ENCODE assay signal across 24 cellular contexts in genomic region chr3:53658613-53659193, GRCh38.
DNase-seq lines count a peak whose midpoint lies in the region; ATAC-seq, FAIRE-seq and TF ChIP-seq lines count a peak whose summit lies in the region.
"Had no signal": no experiment of that assay in that cellular context is flagged by ENCODE, and none has a peak within 500 bp of the region (broad histone marks: within the 10 kb centered on the region; RNA-seq: fewer than 3 reads in every experiment).

No MANE protein-coding gene starts in this region.

- no peak overlapping the region for H2BK120ac ChIP-seq in mesendoderm (ENCODE audit: low read depth, low read length)

- H3K56ac ChIP-seq in mesendoderm (ENCODE audit: low read length) = no peak overlapping the region

- no peaks in the 10 kb centered on the region for H4K20me1 ChIP-seq in astrocyte (ENCODE audit: insufficient read depth, low read length)

- H3K27me3 Mint-ChIP-seq in astrocyte (ENCODE audit: low read depth, unreplicated experiment) (peaks cover 3% of the 10 kb centered on the region), Caco-2 (ENCODE audit: insufficient read depth, unreplicated experiment) (no peaks in the 10 kb centered on the region)

- DNase-seq in LNCaP clone FGC (ENCODE audit: low read depth) (peak; percentile 25), astrocyte (ENCODE audit: low read depth) (no peak), mesendoderm (peak; percentile 4), small intestine (peak; percentile 15), HuH-7.5 (ENCODE audit: low spot score) (no peak), psoas muscle (no peak), urothelium cell line (ENCODE audit: low spot score) (no peak), Caco-2 (no peak)
- DNase-seq: Calu3; CD8-positive, alpha-beta T cell; DMS79 treated with DMSO at 0.1 percent for 48 hours; NCI-H1092; NCI-H1417 treated with DMSO at 0.1 percent for 48 hours; NCI-H187 treated with DMSO at 0.1 percent for 48 hours; NCI-H526 treated with DMSO at 0.1 percent for 48 hours; SHP77 had no signal

- TF ChIP-seq CTCF in LNCaP clone FGC (IDR thresholded peaks at IDR 0.05; ENCODE audit: control insufficient read depth, extremely low read depth, insufficient read depth) = no peak
- no peak for TF ChIP-seq CTCF in astrocyte (IDR thresholded peaks at IDR 0.05; ENCODE audit: insufficient read depth, low read depth, low read length)
- TF ChIP-seq CTCF in psoas muscle (IDR thresholded peaks at IDR 0.05) = no peak
- TF ChIP-seq CTCF in Caco-2 (IDR thresholded peaks at IDR 0.05; ENCODE audit: insufficient read depth in 1 of 2, low read depth in 1 of 2, low read length in 1 of 2, severe bottlenecking in 1 of 2, unreplicated experiment in 1 of 2) = no peak

- H3K4me2 ChIP-seq in astrocyte (ENCODE audit: low read length) (no peak overlapping the region), mesendoderm (ENCODE audit: low read length) (no peak overlapping the region)

- H3K27ac ChIP-seq in astrocyte (ENCODE audit: low read depth, low read length) (no peak overlapping the region), mesendoderm (ENCODE audit: low read depth, low read length) (no peak overlapping the region), small intestine (ENCODE audit: low read depth in 1 of 2, low read length in 1 of 2) (no peak overlapping the region), psoas muscle (no peak overlapping the region)
- H3K27ac ChIP-seq: C4-2B, RWPE1 had no signal

- BruUV-seq in Caco-2 (replicated peaks; lab: Mats Ljungman, UMichigan) = no TSS peak

- no peaks in the 10 kb centered on the region for H3K4me1 ChIP-seq in astrocyte (ENCODE audit: insufficient read depth, low read length)
- H3K4me1 ChIP-seq in mesendoderm (ENCODE audit: control insufficient read depth, low read depth, low read length) = no peaks in the 10 kb centered on the region
- H3K4me1 ChIP-seq in small intestine (ENCODE audit: control insufficient read depth in 2 of 2, insufficient read depth in 1 of 2, low read depth in 1 of 2, low read length in 1 of 2) = no peaks in the 10 kb centered on the region
- H3K4me1 ChIP-seq in psoas muscle = no peaks in the 10 kb centered on the region
- no peaks in the 10 kb centered on the region for H3K4me1 ChIP-seq in Caco-2

- H3K18ac ChIP-seq in mesendoderm (ENCODE audit: low read length) = no peak overlapping the region

- H3K9ac ChIP-seq in astrocyte (ENCODE audit: low read length) (no peak overlapping the region), mesendoderm (ENCODE audit: low read length) (no peak overlapping the region)

- no peak for ATAC-seq in psoas muscle
- ATAC-seq: CD8-positive, alpha-beta T cell; HCT116; HepG2; K562; Panc1 had no signal

- H3K23ac ChIP-seq in mesendoderm (ENCODE audit: low read length) = no peak overlapping the region

- POLR2A ChIA-PET in Caco-2 (lab: Charles Lee) = no interaction called here

- H3K9me3 ChIP-seq in astrocyte (ENCODE audit: insufficient read depth, low read depth, low read length) (peaks cover 8% of the 10 kb centered on the region), small intestine (ENCODE audit: control insufficient read depth, low read depth) (no peaks in the 10 kb centered on the region), psoas muscle (no peaks in the 10 kb centered on the region), Caco-2 (peaks cover 6% of the 10 kb centered on the region)

- no peak overlapping the region for H3K4me3 ChIP-seq in LNCaP clone FGC (ENCODE audit: low read depth, low read length)
- no peak overlapping the region for H3K4me3 ChIP-seq in astrocyte (ENCODE audit: insufficient read depth, low read depth, low read length)
- no peak overlapping the region for H3K4me3 ChIP-seq in mesendoderm (ENCODE audit: low read length)
- H3K4me3 ChIP-seq in small intestine (ENCODE audit: low read depth in 1 of 2, low read length in 2 of 2) = no peak overlapping the region
- H3K4me3 ChIP-seq in psoas muscle = no peak overlapping the region
- no peak overlapping the region for H3K4me3 ChIP-seq in Caco-2 (ENCODE audit: low read depth, low read length)
- H3K4me3 ChIP-seq: K562 had no signal

- intact Hi-C loops in psoas muscle (cut with DNase I) = no loop called here
- intact Hi-C loops in Caco-2 (cut with micrococcal nuclease; ENCODE audit: unreplicated experiment) = no loop called here

- CTCF ChIA-PET in Caco-2 (lab: Charles Lee) = no interaction called here

- H3K9me3 Mint-ChIP-seq in astrocyte (ENCODE audit: unreplicated experiment) (peaks cover 28% of the 10 kb centered on the region), Caco-2 (ENCODE audit: unreplicated experiment) (peaks cover 8% of the 10 kb centered on the region)

- H3K36me3 ChIP-seq in astrocyte (ENCODE audit: insufficient read depth, low read length) (no peaks in the 10 kb centered on the region), mesendoderm (ENCODE audit: control insufficient read depth, insufficient read depth, low read length) (no peaks in the 10 kb centered on the region), small intestine (ENCODE audit: control insufficient read depth in 2 of 2, insufficient read depth in 2 of 2, low read length in 2 of 2) (no peaks in the 10 kb centered on the region), psoas muscle (ENCODE audit: insufficient read depth in 1 of 2, low read depth in 1 of 2) (no peaks in the 10 kb centered on the region), Caco-2 (ENCODE audit: control insufficient read depth, insufficient read depth, low read length) (peaks cover 2% of the 10 kb centered on the region; the same call in 1 of the 2 replicates)

- no peak overlapping the region for H2BK15ac ChIP-seq in mesendoderm (replicated peaks; ENCODE audit: low read depth)

- FAIRE-seq in astrocyte (lab: Jason Lieb, UNC) (no peak), small intestine (lab: Jason Lieb, UNC) (no peak), urothelium cell line (lab: Jason Lieb, UNC) (no peak)
- FAIRE-seq: GM12892, H1, HepG2, K562 had no signal

- H2AFZ ChIP-seq in astrocyte (ENCODE audit: low read depth, low read length) = no peak overlapping the region

- no peaks in the 10 kb centered on the region for H3K27me3 ChIP-seq in astrocyte (ENCODE audit: insufficient read depth, low read length)
- no peaks in the 10 kb centered on the region for H3K27me3 ChIP-seq in mesendoderm (ENCODE audit: insufficient read depth, low read length, poor library complexity)
- no peaks in the 10 kb centered on the region for H3K27me3 ChIP-seq in small intestine (ENCODE audit: control insufficient read depth in 2 of 2, insufficient read depth in 2 of 2, low read length in 2 of 2)
- peaks cover 0 to 4% (median 0%) of the 10 kb centered on the region in 3 donors for H3K27me3 ChIP-seq in psoas muscle (ENCODE audit: insufficient read depth in 3 of 3, low read length in 2 of 3)
- H3K27me3 ChIP-seq in Caco-2 (replicated peaks; ENCODE audit: control insufficient read depth, insufficient read depth, low read length) = no peaks in the 10 kb centered on the region

- peaks cover 3% of the 10 kb centered on the region for H3K4me1 Mint-ChIP-seq in astrocyte (ENCODE audit: low read depth, unreplicated experiment)
- no peaks in the 10 kb centered on the region for H3K4me1 Mint-ChIP-seq in Caco-2 (ENCODE audit: low read depth, unreplicated experiment)

- WGBS in mesendoderm (ENCODE audit: extremely low coverage, insufficient coverage, low lambda C conversion rate) = no CpG with 5 or more reads among the region's 6 CpGs
- 26 to 49% (median 40%) methylated on average over 6 of the region's 6 CpGs for WGBS in small intestine, 3 donors
- WGBS in psoas muscle, 3 donors = 30 to 32% (median 30%) methylated on average over 6 of the region's 6 CpGs

- no peak overlapping the region for H4K5ac ChIP-seq in mesendoderm (ENCODE audit: low read length)

- H3K79me1 ChIP-seq in mesendoderm (ENCODE audit: low read length) = no peaks in the 10 kb centered on the region

- H3K4ac ChIP-seq in mesendoderm (ENCODE audit: low read depth, low read length) = no peak overlapping the region

- H3K27ac Mint-ChIP-seq in astrocyte (ENCODE audit: unreplicated experiment) = peak overlapping the region; percentile 19
- no peak overlapping the region for H3K27ac Mint-ChIP-seq in Caco-2 (ENCODE audit: unreplicated experiment)
- H3K27ac Mint-ChIP-seq: CD8-positive, alpha-beta T cell had no signal

- no peak overlapping the region for H2AK5ac ChIP-seq in mesendoderm (ENCODE audit: low read length)

- H3K79me2 ChIP-seq in astrocyte (ENCODE audit: insufficient read depth, low read length) (no peaks in the 10 kb centered on the region), mesendoderm (ENCODE audit: control insufficient read depth, insufficient read depth, low read length) (no peaks in the 10 kb centered on the region)

- H2BK5ac ChIP-seq in mesendoderm (ENCODE audit: low read length) = no peak overlapping the region

- H3K36me3 Mint-ChIP-seq in astrocyte (ENCODE audit: low read depth, unreplicated experiment) = peaks cover 3% of the 10 kb centered on the region
- H3K36me3 Mint-ChIP-seq in Caco-2 (ENCODE audit: insufficient read depth, unreplicated experiment) = no peaks in the 10 kb centered on the region
- H3K36me3 Mint-ChIP-seq: CD8-positive, alpha-beta T cell had no signal

- H4K8ac ChIP-seq in mesendoderm (ENCODE audit: low read depth, low read length) = no peak overlapping the region

- H3K4me3 Mint-ChIP-seq in astrocyte (ENCODE audit: unreplicated experiment) = no peak overlapping the region
- no peak overlapping the region for H3K4me3 Mint-ChIP-seq in Caco-2 (ENCODE audit: unreplicated experiment)
- H3K4me3 Mint-ChIP-seq: CD8-positive, alpha-beta T cell had no signal

Comparison
In these comparisons a context has a peak if more than half of its experiments do, and no peak if none do; other contexts are left out.
1. DNase-seq: peak in LNCaP clone FGC (single experiment), mesendoderm (single experiment) and small intestine (single experiment); none in astrocyte (single experiment), HuH-7.5 (single experiment), psoas muscle (0 of 2), urothelium cell line (single experiment) and Caco-2 (0 of 2).